Comparison of ENCODE assay signal across 1 cellular context in the genomic region with DNA sequence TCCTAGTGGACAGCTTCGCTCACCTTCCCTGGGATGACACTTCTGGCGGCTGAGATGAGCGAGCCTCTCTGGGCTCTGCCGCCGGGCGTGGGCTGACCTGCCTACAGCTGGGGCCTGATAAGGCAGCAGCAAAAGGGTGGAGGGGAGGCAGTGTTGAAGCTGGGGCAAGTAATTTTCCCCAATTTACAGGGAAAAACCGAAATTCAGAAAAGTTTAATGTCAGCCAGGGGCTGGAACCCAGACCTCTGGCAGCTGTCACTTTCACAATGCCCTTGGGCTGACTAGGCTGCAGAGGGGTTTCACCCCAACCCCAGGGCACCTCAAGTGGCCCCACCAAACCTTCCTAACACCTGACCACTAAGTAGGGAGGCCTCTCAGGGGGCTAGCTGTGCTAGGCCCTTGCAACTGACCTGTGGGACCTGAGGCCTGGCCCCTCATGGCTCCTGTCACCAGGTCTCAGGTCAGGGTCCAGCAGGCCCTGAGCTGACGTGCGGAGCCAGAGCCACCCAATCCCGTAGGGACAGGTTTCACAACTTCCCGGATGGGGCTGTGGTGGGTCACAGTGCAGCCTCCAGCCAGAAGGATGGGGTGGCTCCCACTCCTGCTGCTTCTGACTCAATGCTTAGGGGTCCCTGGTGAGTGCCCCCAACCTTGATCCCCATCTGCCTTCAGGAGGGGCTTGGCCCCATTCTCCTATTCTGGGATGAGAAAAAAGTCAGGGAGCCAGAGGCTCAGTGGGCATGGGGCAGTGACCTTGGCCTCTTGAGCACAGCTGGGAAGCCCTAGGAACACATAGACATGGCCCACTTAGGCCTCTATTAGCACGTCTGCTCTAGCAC.
A peak's percentile ranks its signal among the peaks of the same experiment; 100 is the strongest.
TF ChIP-seq lines count a peak whose summit lies in the region.

No MANE protein-coding gene starts in this region.

TF ChIP-seq in HepG2, 621 proteins besides CTCF, POLR2A, EP300 and RAD21 (continued from another document and continues in another):
- TF ChIP-seq, protein P1, sequence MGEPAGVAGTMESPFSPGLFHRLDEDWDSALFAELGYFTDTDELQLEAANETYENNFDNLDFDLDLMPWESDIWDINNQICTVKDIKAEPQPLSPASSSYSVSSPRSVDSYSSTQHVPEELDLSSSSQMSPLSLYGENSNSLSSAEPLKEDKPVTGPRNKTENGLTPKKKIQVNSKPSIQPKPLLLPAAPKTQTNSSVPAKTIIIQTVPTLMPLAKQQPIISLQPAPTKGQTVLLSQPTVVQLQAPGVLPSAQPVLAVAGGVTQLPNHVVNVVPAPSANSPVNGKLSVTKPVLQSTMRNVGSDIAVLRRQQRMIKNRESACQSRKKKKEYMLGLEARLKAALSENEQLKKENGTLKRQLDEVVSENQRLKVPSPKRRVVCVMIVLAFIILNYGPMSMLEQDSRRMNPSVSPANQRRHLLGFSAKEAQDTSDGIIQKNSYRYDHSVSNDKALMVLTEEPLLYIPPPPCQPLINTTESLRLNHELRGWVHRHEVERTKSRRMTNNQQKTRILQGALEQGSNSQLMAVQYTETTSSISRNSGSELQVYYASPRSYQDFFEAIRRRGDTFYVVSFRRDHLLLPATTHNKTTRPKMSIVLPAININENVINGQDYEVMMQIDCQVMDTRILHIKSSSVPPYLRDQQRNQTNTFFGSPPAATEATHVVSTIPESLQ (CRISPR knock-in tag; conservative IDR thresholded peaks at IDR 0.05) = peak; percentile 96
- TF ChIP-seq ARID2 (CRISPR knock-in tag; IDR thresholded peaks at IDR 0.05; ENCODE audit: borderline replicate concordance) = peak; percentile 90; the same call in 1 of the 2 replicates
- TF ChIP-seq, protein P2, sequence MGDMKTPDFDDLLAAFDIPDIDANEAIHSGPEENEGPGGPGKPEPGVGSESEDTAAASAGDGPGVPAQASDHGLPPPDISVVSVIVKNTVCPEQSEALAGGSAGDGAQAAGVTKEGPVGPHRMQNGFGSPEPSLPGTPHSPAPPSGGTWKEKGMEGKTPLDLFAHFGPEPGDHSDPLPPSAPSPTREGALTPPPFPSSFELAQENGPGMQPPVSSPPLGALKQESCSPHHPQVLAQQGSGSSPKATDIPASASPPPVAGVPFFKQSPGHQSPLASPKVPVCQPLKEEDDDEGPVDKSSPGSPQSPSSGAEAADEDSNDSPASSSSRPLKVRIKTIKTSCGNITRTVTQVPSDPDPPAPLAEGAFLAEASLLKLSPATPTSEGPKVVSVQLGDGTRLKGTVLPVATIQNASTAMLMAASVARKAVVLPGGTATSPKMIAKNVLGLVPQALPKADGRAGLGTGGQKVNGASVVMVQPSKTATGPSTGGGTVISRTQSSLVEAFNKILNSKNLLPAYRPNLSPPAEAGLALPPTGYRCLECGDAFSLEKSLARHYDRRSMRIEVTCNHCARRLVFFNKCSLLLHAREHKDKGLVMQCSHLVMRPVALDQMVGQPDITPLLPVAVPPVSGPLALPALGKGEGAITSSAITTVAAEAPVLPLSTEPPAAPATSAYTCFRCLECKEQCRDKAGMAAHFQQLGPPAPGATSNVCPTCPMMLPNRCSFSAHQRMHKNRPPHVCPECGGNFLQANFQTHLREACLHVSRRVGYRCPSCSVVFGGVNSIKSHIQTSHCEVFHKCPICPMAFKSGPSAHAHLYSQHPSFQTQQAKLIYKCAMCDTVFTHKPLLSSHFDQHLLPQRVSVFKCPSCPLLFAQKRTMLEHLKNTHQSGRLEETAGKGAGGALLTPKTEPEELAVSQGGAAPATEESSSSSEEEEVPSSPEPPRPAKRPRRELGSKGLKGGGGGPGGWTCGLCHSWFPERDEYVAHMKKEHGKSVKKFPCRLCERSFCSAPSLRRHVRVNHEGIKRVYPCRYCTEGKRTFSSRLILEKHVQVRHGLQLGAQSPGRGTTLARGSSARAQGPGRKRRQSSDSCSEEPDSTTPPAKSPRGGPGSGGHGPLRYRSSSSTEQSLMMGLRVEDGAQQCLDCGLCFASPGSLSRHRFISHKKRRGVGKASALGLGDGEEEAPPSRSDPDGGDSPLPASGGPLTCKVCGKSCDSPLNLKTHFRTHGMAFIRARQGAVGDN (CRISPR knock-in tag; IDR thresholded peaks at IDR 0.05) = peak; percentile 87
- TF ChIP-seq, protein P3, sequence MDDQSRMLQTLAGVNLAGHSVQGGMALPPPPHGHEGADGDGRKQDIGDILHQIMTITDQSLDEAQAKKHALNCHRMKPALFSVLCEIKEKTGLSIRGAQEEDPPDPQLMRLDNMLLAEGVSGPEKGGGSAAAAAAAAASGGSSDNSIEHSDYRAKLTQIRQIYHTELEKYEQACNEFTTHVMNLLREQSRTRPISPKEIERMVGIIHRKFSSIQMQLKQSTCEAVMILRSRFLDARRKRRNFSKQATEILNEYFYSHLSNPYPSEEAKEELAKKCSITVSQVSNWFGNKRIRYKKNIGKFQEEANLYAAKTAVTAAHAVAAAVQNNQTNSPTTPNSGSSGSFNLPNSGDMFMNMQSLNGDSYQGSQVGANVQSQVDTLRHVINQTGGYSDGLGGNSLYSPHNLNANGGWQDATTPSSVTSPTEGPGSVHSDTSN (CRISPR knock-in tag; IDR thresholded peaks at IDR 0.05; ENCODE audit: borderline replicate concordance) = peak; percentile 76; the same call in 1 of the 2 replicates
- TF ChIP-seq, protein P4, sequence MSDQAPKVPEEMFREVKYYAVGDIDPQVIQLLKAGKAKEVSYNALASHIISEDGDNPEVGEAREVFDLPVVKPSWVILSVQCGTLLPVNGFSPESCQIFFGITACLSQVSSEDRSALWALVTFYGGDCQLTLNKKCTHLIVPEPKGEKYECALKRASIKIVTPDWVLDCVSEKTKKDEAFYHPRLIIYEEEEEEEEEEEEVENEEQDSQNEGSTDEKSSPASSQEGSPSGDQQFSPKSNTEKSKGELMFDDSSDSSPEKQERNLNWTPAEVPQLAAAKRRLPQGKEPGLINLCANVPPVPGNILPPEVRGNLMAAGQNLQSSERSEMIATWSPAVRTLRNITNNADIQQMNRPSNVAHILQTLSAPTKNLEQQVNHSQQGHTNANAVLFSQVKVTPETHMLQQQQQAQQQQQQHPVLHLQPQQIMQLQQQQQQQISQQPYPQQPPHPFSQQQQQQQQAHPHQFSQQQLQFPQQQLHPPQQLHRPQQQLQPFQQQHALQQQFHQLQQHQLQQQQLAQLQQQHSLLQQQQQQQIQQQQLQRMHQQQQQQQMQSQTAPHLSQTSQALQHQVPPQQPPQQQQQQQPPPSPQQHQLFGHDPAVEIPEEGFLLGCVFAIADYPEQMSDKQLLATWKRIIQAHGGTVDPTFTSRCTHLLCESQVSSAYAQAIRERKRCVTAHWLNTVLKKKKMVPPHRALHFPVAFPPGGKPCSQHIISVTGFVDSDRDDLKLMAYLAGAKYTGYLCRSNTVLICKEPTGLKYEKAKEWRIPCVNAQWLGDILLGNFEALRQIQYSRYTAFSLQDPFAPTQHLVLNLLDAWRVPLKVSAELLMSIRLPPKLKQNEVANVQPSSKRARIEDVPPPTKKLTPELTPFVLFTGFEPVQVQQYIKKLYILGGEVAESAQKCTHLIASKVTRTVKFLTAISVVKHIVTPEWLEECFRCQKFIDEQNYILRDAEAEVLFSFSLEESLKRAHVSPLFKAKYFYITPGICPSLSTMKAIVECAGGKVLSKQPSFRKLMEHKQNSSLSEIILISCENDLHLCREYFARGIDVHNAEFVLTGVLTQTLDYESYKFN (CRISPR knock-in tag; conservative IDR thresholded peaks at IDR 0.05) = peak; percentile 92
- peak; percentile 70 for TF ChIP-seq ARID4A (CRISPR knock-in tag; IDR thresholded peaks at IDR 0.05; ENCODE audit: borderline replicate concordance)
- peak; percentile 43; the same call in 1 of the 2 replicates for TF ChIP-seq SRY (CRISPR knock-in tag; IDR thresholded peaks at IDR 0.05)
- peak; percentile 19 for TF ChIP-seq ZNF724P (CRISPR knock-in tag; IDR thresholded peaks at IDR 0.05; ENCODE audit: borderline replicate concordance)
- TF ChIP-seq RXRA (CRISPR knock-in tag; IDR thresholded peaks at IDR 0.05) = peak; percentile 95
- TF ChIP-seq, protein P5, sequence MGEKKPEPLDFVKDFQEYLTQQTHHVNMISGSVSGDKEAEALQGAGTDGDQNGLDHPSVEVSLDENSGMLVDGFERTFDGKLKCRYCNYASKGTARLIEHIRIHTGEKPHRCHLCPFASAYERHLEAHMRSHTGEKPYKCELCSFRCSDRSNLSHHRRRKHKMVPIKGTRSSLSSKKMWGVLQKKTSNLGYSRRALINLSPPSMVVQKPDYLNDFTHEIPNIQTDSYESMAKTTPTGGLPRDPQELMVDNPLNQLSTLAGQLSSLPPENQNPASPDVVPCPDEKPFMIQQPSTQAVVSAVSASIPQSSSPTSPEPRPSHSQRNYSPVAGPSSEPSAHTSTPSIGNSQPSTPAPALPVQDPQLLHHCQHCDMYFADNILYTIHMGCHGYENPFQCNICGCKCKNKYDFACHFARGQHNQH (CRISPR knock-in tag; IDR thresholded peaks at IDR 0.05) = peak; percentile 98
- TF ChIP-seq AHR (CRISPR knock-in tag; IDR thresholded peaks at IDR 0.05) = peak; percentile 93
- 0 out of 2 replicates have a peak, but pooled peaks have one; percentile 9 for TF ChIP-seq ZNF546 (CRISPR knock-in tag; conservative IDR thresholded peaks at IDR 0.05)
- peak; percentile 93 for TF ChIP-seq ZBTB3 (CRISPR knock-in tag; IDR thresholded peaks at IDR 0.05; ENCODE audit: borderline replicate concordance, low read depth)
- peak; percentile 87; the same call in 1 of the 2 replicates for TF ChIP-seq TMF1 (CRISPR knock-in tag; IDR thresholded peaks at IDR 0.05; ENCODE audit: low read depth)
- peak; percentile 95 for TF ChIP-seq ZNF788 (CRISPR knock-in tag; IDR thresholded peaks at IDR 0.05; ENCODE audit: borderline replicate concordance)
- peak; percentile 98 for TF ChIP-seq SIN3A (IDR thresholded peaks at IDR 0.05; ENCODE audit: borderline replicate concordance, low read depth, low read length)
- TF ChIP-seq, protein P6, sequence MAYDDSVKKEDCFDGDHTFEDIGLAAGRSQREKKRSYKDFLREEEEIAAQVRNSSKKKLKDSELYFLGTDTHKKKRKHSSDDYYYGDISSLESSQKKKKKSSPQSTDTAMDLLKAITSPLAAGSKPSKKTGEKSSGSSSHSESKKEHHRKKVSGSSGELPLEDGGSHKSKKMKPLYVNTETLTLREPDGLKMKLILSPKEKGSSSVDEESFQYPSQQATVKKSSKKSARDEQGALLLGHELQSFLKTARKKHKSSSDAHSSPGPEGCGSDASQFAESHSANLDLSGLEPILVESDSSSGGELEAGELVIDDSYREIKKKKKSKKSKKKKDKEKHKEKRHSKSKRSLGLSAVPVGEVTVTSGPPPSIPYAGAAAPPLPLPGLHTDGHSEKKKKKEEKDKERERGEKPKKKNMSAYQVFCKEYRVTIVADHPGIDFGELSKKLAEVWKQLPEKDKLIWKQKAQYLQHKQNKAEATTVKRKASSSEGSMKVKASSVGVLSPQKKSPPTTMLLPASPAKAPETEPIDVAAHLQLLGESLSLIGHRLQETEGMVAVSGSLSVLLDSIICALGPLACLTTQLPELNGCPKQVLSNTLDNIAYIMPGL (CRISPR knock-in tag; IDR thresholded peaks at IDR 0.05; ENCODE audit: borderline replicate concordance in 1 of 2, low read depth in 1 of 2) = peak; percentile 13 to 95
- peak; percentile 87 for TF ChIP-seq RNF2 (conservative IDR thresholded peaks at IDR 0.05; ENCODE audit: low read depth)
- peak; percentile 70; the same call in 1 of the 2 replicates for TF ChIP-seq SMARCC2 (IDR thresholded peaks at IDR 0.05)
- TF ChIP-seq, protein P7, sequence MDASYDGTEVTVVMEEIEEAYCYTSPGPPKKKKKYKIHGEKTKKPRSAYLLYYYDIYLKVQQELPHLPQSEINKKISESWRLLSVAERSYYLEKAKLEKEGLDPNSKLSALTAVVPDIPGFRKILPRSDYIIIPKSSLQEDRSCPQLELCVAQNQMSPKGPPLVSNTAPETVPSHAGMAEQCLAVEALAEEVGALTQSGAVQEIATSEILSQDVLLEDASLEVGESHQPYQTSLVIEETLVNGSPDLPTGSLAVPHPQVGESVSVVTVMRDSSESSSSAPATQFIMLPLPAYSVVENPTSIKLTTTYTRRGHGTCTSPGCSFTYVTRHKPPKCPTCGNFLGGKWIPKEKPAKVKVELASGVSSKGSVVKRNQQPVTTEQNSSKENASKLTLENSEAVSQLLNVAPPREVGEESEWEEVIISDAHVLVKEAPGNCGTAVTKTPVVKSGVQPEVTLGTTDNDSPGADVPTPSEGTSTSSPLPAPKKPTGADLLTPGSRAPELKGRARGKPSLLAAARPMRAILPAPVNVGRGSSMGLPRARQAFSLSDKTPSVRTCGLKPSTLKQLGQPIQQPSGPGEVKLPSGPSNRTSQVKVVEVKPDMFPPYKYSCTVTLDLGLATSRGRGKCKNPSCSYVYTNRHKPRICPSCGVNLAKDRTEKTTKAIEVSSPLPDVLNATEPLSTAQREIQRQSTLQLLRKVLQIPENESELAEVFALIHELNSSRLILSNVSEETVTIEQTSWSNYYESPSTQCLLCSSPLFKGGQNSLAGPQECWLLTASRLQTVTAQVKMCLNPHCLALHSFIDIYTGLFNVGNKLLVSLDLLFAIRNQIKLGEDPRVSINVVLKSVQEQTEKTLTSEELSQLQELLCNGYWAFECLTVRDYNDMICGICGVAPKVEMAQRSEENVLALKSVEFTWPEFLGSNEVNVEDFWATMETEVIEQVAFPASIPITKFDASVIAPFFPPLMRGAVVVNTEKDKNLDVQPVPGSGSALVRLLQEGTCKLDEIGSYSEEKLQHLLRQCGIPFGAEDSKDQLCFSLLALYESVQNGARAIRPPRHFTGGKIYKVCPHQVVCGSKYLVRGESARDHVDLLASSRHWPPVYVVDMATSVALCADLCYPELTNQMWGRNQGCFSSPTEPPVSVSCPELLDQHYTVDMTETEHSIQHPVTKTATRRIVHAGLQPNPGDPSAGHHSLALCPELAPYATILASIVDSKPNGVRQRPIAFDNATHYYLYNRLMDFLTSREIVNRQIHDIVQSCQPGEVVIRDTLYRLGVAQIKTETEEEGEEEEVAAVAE (CRISPR knock-in tag; IDR thresholded peaks at IDR 0.05; ENCODE audit: borderline replicate concordance) = peak; percentile 93
- peak; percentile 16; the same call in 1 of the 2 replicates for TF ChIP-seq ZNF572 (CRISPR knock-in tag; IDR thresholded peaks at IDR 0.05)
- peak; percentile 38; the same call in 1 of the 2 replicates for TF ChIP-seq JUND (CRISPR knock-in tag; IDR thresholded peaks at IDR 0.05)
